In genomic region chr11:128283445-128283844, GRCh38 we compare ENCODE assay signal across 16 cellular contexts.
DNase-seq lines count a peak whose midpoint lies in the region; ATAC-seq and TF ChIP-seq lines count a peak whose summit lies in the region.
"Had no signal": no experiment of that assay in that cellular context is flagged by ENCODE, and none has a peak within 500 bp of the region (broad histone marks: within the 10 kb centered on the region; RNA-seq: fewer than 3 reads in every experiment).

No MANE protein-coding gene starts in this region.

- BruUV-seq in OCI-LY7 (replicated peaks; lab: Mats Ljungman, UMichigan): no TSS peak

- no peaks in the 10 kb centered on the region for H3K4me1 ChIP-seq in OCI-LY7 (ENCODE audit: insufficient read depth, low read length, poor library complexity, severe bottlenecking)

- intact Hi-C loops in cardiac septum (cut with DNase I): loop anchor here (10.0 kb wide), 1 partner anchor 109 kb away; no protein-coding TSS in a partner anchor
- intact Hi-C loops in OCI-LY7 (cut with micrococcal nuclease; ENCODE audit: unreplicated experiment): no loop called here

- H3K9me2 ChIP-seq in OCI-LY7 (ENCODE audit: insufficient read depth, low read length): no peaks in the 10 kb centered on the region

- H3K27ac ChIP-seq in OCI-LY7 (ENCODE audit: low read depth, low read length, poor library complexity, severe bottlenecking): no peak overlapping the region
- H3K27ac ChIP-seq: RWPE1, SJCRH30 had no signal

- no peak overlapping the region for H2AFZ ChIP-seq in OCI-LY7 (ENCODE audit: low read length)

- H3K9me3 ChIP-seq in OCI-LY7 (ENCODE audit: low read length): no peaks in the 10 kb centered on the region
- H3K9me3 ChIP-seq: SJCRH30 had no signal

- H3K36me3 ChIP-seq in OCI-LY7 (ENCODE audit: insufficient read depth, low read length): no peaks in the 10 kb centered on the region
- H3K36me3 ChIP-seq: SJCRH30 had no signal

- H3K4me3 ChIP-seq in fibroblast of pulmonary artery (replicated peaks; ENCODE audit: low read depth, low read length) (no peak overlapping the region), OCI-LY7 (ENCODE audit: low read depth, low read length, poor library complexity, severe bottlenecking) (no peak overlapping the region)
- H3K4me3 ChIP-seq: SJCRH30 had no signal

- CTCF ChIA-PET in OCI-LY7 (lab: Charles Lee; ENCODE audit: unreplicated experiment): no interaction called here

- no peak overlapping the region for H3K4me2 ChIP-seq in OCI-LY7 (ENCODE audit: low read length)

- H4K20me1 ChIP-seq in OCI-LY7 (ENCODE audit: insufficient read depth, low read length): no peaks in the 10 kb centered on the region

- POLR2A ChIA-PET in OCI-LY7 (lab: Charles Lee): interaction anchor here (1.0 to 1.4 kb wide), 3 partner anchors 16 to 355 kb away, joined by 3 to 6 read pairs (median 4); no protein-coding TSS in a partner anchor

- H3K79me2 ChIP-seq in OCI-LY7 (ENCODE audit: insufficient read depth, low read depth, low read length): no peaks in the 10 kb centered on the region

- ATAC-seq in HG03432 (IDR thresholded peaks at IDR 0.05; ENCODE audit: unreplicated experiment): no peak

- DNase-seq in AG08395 (ENCODE audit: low spot score): peak; percentile 37
- peak; percentile 18 for DNase-seq in RPMI7951 (ENCODE audit: low read depth)
- DNase-seq in fibroblast of pulmonary artery (ENCODE audit: low read depth): peak; percentile 61
- peak; percentile 39 for DNase-seq in myocyte (ENCODE audit: low read depth)
- DNase-seq in cardiac septum (ENCODE audit: low spot score): no peak
- no peak for DNase-seq in NCI-H2029 (lab: John Stamatoyannopoulos, UW)
- no peak for DNase-seq in OCI-LY7 (ENCODE audit: low spot score)
- DNase-seq: AML-193, DMS53, H9, Kasumi-1, NCI-H2081, NCI-H524 had no signal

- TF ChIP-seq CTCF in fibroblast of pulmonary artery (IDR thresholded peaks at IDR 0.05; ENCODE audit: low read length, missing control alignments) (no peak), OCI-LY7 (conservative IDR thresholded peaks at IDR 0.05; ENCODE audit: low read length) (no peak)

Comparison
In these comparisons a context has a peak if more than half of its experiments do, and no peak if none do; other contexts are left out.
1. DNase-seq: peak in AG08395 (single experiment), RPMI7951 (single experiment), fibroblast of pulmonary artery (single experiment) and myocyte (single experiment); none in cardiac septum (single experiment), NCI-H2029 (single experiment) and OCI-LY7 (single experiment).